ENCODE assay signal across 8 cellular contexts in the genomic region with DNA sequence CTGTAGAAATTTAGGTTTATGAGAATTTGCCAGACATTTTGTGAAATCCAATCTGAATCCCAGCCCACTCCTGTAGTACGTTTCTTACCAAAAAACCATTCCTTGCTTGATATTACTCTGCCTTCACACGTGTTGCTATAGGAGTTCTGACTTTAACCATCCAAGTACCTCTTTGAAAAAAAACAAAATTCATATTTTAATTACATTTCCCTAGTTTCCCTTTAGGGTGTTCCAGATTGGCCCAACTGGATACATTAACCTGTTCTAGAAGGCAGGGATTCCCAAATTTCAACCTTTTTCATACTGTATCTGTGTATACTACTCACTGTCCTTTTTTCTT. TPM values are rescaled to one million over a fixed set of nuclear protein-coding genes. Genes with fewer than 3 reads are reported as not detected.
DNase-seq lines count a peak whose midpoint lies in the region; ATAC-seq, FAIRE-seq and TF ChIP-seq lines count a peak whose summit lies in the region.

No MANE protein-coding gene starts in this region.

- no peak for ATAC-seq in CD8-positive, alpha-beta T cell
- ATAC-seq in HG03439 (IDR thresholded peaks at IDR 0.05; ENCODE audit: unreplicated experiment): no peak

- no peaks in the 10 kb centered on the region for H3K9me2 ChIP-seq in OCI-LY7 (ENCODE audit: insufficient read depth, low read length)

- H4K20me1 ChIP-seq in OCI-LY7 (ENCODE audit: insufficient read depth, low read length) (peaks cover 12% of the 10 kb centered on the region; the same call in 1 of the 2 replicates), endothelial cell of umbilical vein (replicated peaks; ENCODE audit: control insufficient read depth, extremely low read depth, insufficient read depth, low read length) (no peaks in the 10 kb centered on the region)

- no peak for DNase-seq in CD8-positive, alpha-beta T cell
- DNase-seq in OCI-LY7 (ENCODE audit: low spot score): no peak
- no peak for DNase-seq in endothelial cell of umbilical vein (ENCODE audit: low read depth, low spot score)
- DNase-seq in osteocyte (ENCODE audit: extremely low spot score, unreplicated experiment): no peak
- no peak for DNase-seq in NCI-H524 treated with DMSO at 0.1 percent for 48 hours (lab: John Stamatoyannopoulos, UW)
- DNase-seq in stimulated activated CD4-positive, alpha-beta T cell treated with anti-CD3 and anti-CD28 coated beads, Interleukin-4, amount 100 ng/mL, for 1 hour: no peak
- no peak for DNase-seq in stimulated activated CD4-positive, alpha-beta T cell treated with anti-CD3 and anti-CD28 coated beads, Interleukin-2, amount 100 ng/mL, for 48 hours

- H3K36me3 Mint-ChIP-seq in CD8-positive, alpha-beta T cell: peaks cover 25% of the 10 kb centered on the region
- H3K36me3 Mint-ChIP-seq in osteocyte (ENCODE audit: unreplicated experiment): peaks cover 5% of the 10 kb centered on the region

- no peak for FAIRE-seq in endothelial cell of umbilical vein (lab: Jason Lieb, UNC)

- H2AFZ ChIP-seq in OCI-LY7 (ENCODE audit: low read length) (peak overlapping the region; percentile 100), endothelial cell of umbilical vein (ENCODE audit: low read depth, low read length) (peak overlapping the region; percentile 44)

- H3K27ac Mint-ChIP-seq in CD8-positive, alpha-beta T cell: peak overlapping the region; percentile 97
- H3K27ac Mint-ChIP-seq in osteocyte (ENCODE audit: unreplicated experiment): peak overlapping the region; percentile 99

- peak overlapping the region; percentile 98 for H3K4me3 Mint-ChIP-seq in CD8-positive, alpha-beta T cell
- peak overlapping the region; percentile 83 for H3K4me3 Mint-ChIP-seq in osteocyte (ENCODE audit: unreplicated experiment)

- peak overlapping the region; percentile 73 for H3K4me3 ChIP-seq in CD8-positive, alpha-beta T cell (ENCODE audit: low read depth, low read length)
- H3K4me3 ChIP-seq in OCI-LY7 (ENCODE audit: low read depth, low read length, poor library complexity, severe bottlenecking): peak overlapping the region; percentile 94
- H3K4me3 ChIP-seq in endothelial cell of umbilical vein (replicated peaks in 1 of 3; ENCODE audit: insufficient read depth in 1 of 3, low read depth in 1 of 3, low read length in 3 of 3): peak overlapping the region in 2 of 3 experiments; percentile 2 to 81

- peak overlapping the region; percentile 97 for H3K9ac ChIP-seq in endothelial cell of umbilical vein (replicated peaks; ENCODE audit: extremely low read depth, insufficient read depth, low read length)

- H3K4me2 ChIP-seq in OCI-LY7 (ENCODE audit: low read length) (peak overlapping the region; percentile 97), endothelial cell of umbilical vein (ENCODE audit: insufficient read depth, low read length) (peak overlapping the region; percentile 84)

- dilution Hi-C loops in endothelial cell of umbilical vein (cut with MboI; ENCODE audit: extremely low pct_ligation_motif_present, low sequenced_read_pairs): no loop called here

- TF ChIP-seq POLR2A in endothelial cell of umbilical vein (IDR thresholded peaks at IDR 0.05; ENCODE audit: low read depth, low read length): no peak

- no peaks in the 10 kb centered on the region for H3K9me3 ChIP-seq in CD8-positive, alpha-beta T cell (ENCODE audit: low read length)
- H3K9me3 ChIP-seq in OCI-LY7 (ENCODE audit: low read length) (no peaks in the 10 kb centered on the region), endothelial cell of umbilical vein (replicated peaks; ENCODE audit: control insufficient read depth, insufficient read depth, low read length) (no peaks in the 10 kb centered on the region)

- H3K9me1 ChIP-seq in endothelial cell of umbilical vein (replicated peaks; ENCODE audit: control insufficient read depth, extremely low read depth, insufficient read depth, low read length): no peaks in the 10 kb centered on the region

- H3K9me3 Mint-ChIP-seq in CD8-positive, alpha-beta T cell: peaks cover 13% of the 10 kb centered on the region
- no peaks in the 10 kb centered on the region for H3K9me3 Mint-ChIP-seq in osteocyte (ENCODE audit: unreplicated experiment)

- CTCF ChIA-PET in CD8-positive, alpha-beta T cell (lab: Charles Lee): no interaction called here
- CTCF ChIA-PET in OCI-LY7 (lab: Charles Lee; ENCODE audit: unreplicated experiment): no interaction called here
- CTCF ChIA-PET in endothelial cell of umbilical vein (lab: Charles Lee): interaction anchor here (1.0 kb wide), 1 partner anchor 57 kb away, joined by 3 read pairs; no protein-coding TSS in a partner anchor

- H3K27me3 ChIP-seq in CD8-positive, alpha-beta T cell (ENCODE audit: insufficient read depth, low read length): no peaks in the 10 kb centered on the region
- H3K27me3 ChIP-seq in endothelial cell of umbilical vein (ENCODE audit: control insufficient read depth in 2 of 2, insufficient read depth in 2 of 2, low read length in 2 of 2): no peaks in the 10 kb centered on the region

- H3K27me3 Mint-ChIP-seq in CD8-positive, alpha-beta T cell (ENCODE audit: low read depth): no peaks in the 10 kb centered on the region
- H3K27me3 Mint-ChIP-seq in osteocyte (ENCODE audit: unreplicated experiment): no peaks in the 10 kb centered on the region

- H3K4me1 Mint-ChIP-seq in CD8-positive, alpha-beta T cell (ENCODE audit: low read depth): peaks cover 36% of the 10 kb centered on the region
- H3K4me1 Mint-ChIP-seq in osteocyte (ENCODE audit: unreplicated experiment): peaks cover 46% of the 10 kb centered on the region

- POLR2A ChIA-PET in CD8-positive, alpha-beta T cell (lab: Charles Lee): interaction anchor here (0.7 to 2.6 kb wide), 7 partner anchors 9 to 683 kb away, joined by 4 to 30 read pairs (median 6); partner anchors contain the start of gene MAN2A1
- POLR2A ChIA-PET in OCI-LY7 (lab: Charles Lee) (interaction anchor here (1.3 kb wide), 1 partner anchor 62 kb away, joined by 3 read pairs; no protein-coding TSS in a partner anchor), endothelial cell of umbilical vein (lab: Charles Lee) (no interaction called here)

- no peaks in the 10 kb centered on the region for H3K36me3 ChIP-seq in CD8-positive, alpha-beta T cell (ENCODE audit: insufficient read depth, low read length)
- no peaks in the 10 kb centered on the region for H3K36me3 ChIP-seq in OCI-LY7 (ENCODE audit: insufficient read depth, low read length)
- H3K36me3 ChIP-seq in endothelial cell of umbilical vein (ENCODE audit: control insufficient read depth in 2 of 2, extremely low read depth in 1 of 2, insufficient read depth in 2 of 2, low read length in 2 of 2): no peaks in the 10 kb centered on the region

- BruUV-seq in OCI-LY7 (replicated peaks; lab: Mats Ljungman, UMichigan): no TSS peak
- no TSS peak for BruUV-seq in endothelial cell of umbilical vein (replicated peaks; lab: Mats Ljungman, UMichigan)

- H3K4me1 ChIP-seq in CD8-positive, alpha-beta T cell (ENCODE audit: insufficient read depth, low read length): peaks cover 9% of the 10 kb centered on the region
- H3K4me1 ChIP-seq in OCI-LY7 (ENCODE audit: insufficient read depth, low read length, poor library complexity, severe bottlenecking): peaks cover 28% of the 10 kb centered on the region
- H3K4me1 ChIP-seq in endothelial cell of umbilical vein (ENCODE audit: control insufficient read depth, extremely low read depth, insufficient read depth, low read length): peaks cover 18% of the 10 kb centered on the region

- peak overlapping the region; percentile 90 for H3K27ac ChIP-seq in CD8-positive, alpha-beta T cell (ENCODE audit: low read depth, low read length)
- H3K27ac ChIP-seq in OCI-LY7 (ENCODE audit: low read depth, low read length, poor library complexity, severe bottlenecking) (peak overlapping the region; percentile 94), endothelial cell of umbilical vein (ENCODE audit: insufficient read depth, low read depth, low read length) (peak overlapping the region; percentile 97)

- TF ChIP-seq CTCF in CD8-positive, alpha-beta T cell (IDR thresholded peaks at IDR 0.05): no peak
- TF ChIP-seq CTCF in OCI-LY7 (conservative IDR thresholded peaks at IDR 0.05; ENCODE audit: low read length) (no peak), endothelial cell of umbilical vein (IDR thresholded peaks at IDR 0.05; ENCODE audit: extremely low read depth in 1 of 2, insufficient read depth in 1 of 2, low read depth in 1 of 2, low read length in 2 of 2) (no peak), osteocyte (IDR thresholded peaks at IDR 0.05) (no peak)

- H3K79me2 ChIP-seq in OCI-LY7 (ENCODE audit: insufficient read depth, low read depth, low read length) (peaks cover 35% of the 10 kb centered on the region), endothelial cell of umbilical vein (ENCODE audit: control insufficient read depth, insufficient read depth, low read length) (peaks cover 28% of the 10 kb centered on the region)

- intact Hi-C loops in CD8-positive, alpha-beta T cell (cut with DNase I, micrococcal nuclease): loop anchor here (2.0 to 5.0 kb wide), 7 partner anchors 28 to 1682 kb away; partner anchors contain the start of genes FBXL17 (in 1 of the 2) and WDR36 (in 1 of the 2)
- intact Hi-C loops in OCI-LY7 (cut with micrococcal nuclease; ENCODE audit: unreplicated experiment): loop anchor here (2.0 to 10.0 kb wide), 5 partner anchors 278 to 1684 kb away; partner anchors contain the start of genes FBXL17, MAN2A1, SLC25A46 and WDR36
- intact Hi-C loops in endothelial cell of umbilical vein (cut with micrococcal nuclease): loop anchor here (2.0 to 10.0 kb wide), 3 partner anchors 216 to 512 kb away; no protein-coding TSS in a partner anchor

TF ChIP-seq in endothelial cell of umbilical vein, 7 proteins besides CTCF, POLR2A, EP300 and RAD21:
- TF ChIP-seq JUN (IDR thresholded peaks at IDR 0.05; ENCODE audit: borderline replicate concordance, insufficient read depth, insufficient read length, low read depth) (no peak), POLR2AphosphoS5 (IDR thresholded peaks at IDR 0.05; ENCODE audit: insufficient read depth, low read depth, low read length) (no peak)

RNA-seq across cellular contexts. Expression of gene PJA2, which starts 1.4 kb away (rescaled TPM):
- total RNA-seq in CD8-positive, alpha-beta T cell: 10 to 100 TPM; 89.3 to 94.4 TPM
- 41.3 and 47.9 TPM in 2 replicates for total RNA-seq in OCI-LY7 (2014; rRNA removed; shearing (Covaris generic))
- 69.7 and 79.8 TPM in 2 replicates for total RNA-seq in OCI-LY7 (2022)
- 61.8 and 64.9 TPM in 2 replicates for total RNA-seq in endothelial cell of umbilical vein
- 18.5 and 24.4 TPM in 2 replicates for polyA plus RNA-seq in endothelial cell of umbilical vein
- 27.0 and 30.0 TPM in 2 replicates for polyA plus RNA-seq in endothelial cell of umbilical vein (2011; cell fraction: cytosol; rRNA removed)
- 25.7 and 32.4 TPM in 2 replicates for polyA plus RNA-seq in endothelial cell of umbilical vein (2011; cell fraction: nucleus; rRNA removed)
- polyA plus RNA-seq in endothelial cell of umbilical vein (2012): 35.1 and 41.5 TPM in 2 replicates
- polyA minus RNA-seq in endothelial cell of umbilical vein: 64.2 and 71.4 TPM in 2 replicates
- 26.6 TPM for polyA minus RNA-seq in endothelial cell of umbilical vein (2011; cell fraction: cytosol; rRNA and poly(A)+ RNA removed)
- polyA minus RNA-seq in endothelial cell of umbilical vein (2011; cell fraction: nucleus; rRNA and poly(A)+ RNA removed): 50.5 and 68.6 TPM in 2 replicates
- total RNA-seq in osteocyte: 102 and 104 TPM in 2 replicates

Comparison
In these comparisons a context has a peak if more than half of its experiments do, and no peak if none do; other contexts are left out.
1. H3K4me3 ChIP-seq: peak in every context shown above with its lines; median percentile 94 in OCI-LY7; 73 in CD8-positive, alpha-beta T cell; 42 in endothelial cell of umbilical vein.